9 cellular contexts compared by ENCODE assay signal in genomic region chr9:121485618-121486531, GRCh38. TPM values are rescaled to one million over a fixed set of nuclear protein-coding genes. Genes with fewer than 3 reads are reported as not detected.
A peak's percentile ranks its signal among the peaks of the same experiment; 100 is the strongest.
DNase-seq lines count a peak whose midpoint lies in the region; ATAC-seq and TF ChIP-seq lines count a peak whose summit lies in the region.
"Had no signal": no experiment of that assay in that cellular context is flagged by ENCODE, and none has a peak within 500 bp of the region (broad histone marks: within the 10 kb centered on the region; RNA-seq: fewer than 3 reads in every experiment).

No MANE protein-coding gene starts in this region.

- peaks cover 55% of the 10 kb centered on the region for H3K4me1 Mint-ChIP-seq in CD14-positive monocyte

- ATAC-seq in left cardiac atrium = peak; percentile 60 to 68
- ATAC-seq in GM21576 (IDR thresholded peaks at IDR 0.05; ENCODE audit: unreplicated experiment) = no peak

- H3K4me3 Mint-ChIP-seq in CD14-positive monocyte = peak overlapping the region in 1 of 2 donors; percentile 82

- peaks cover 0 to 3% of the 10 kb centered on the region in 2 donors for H3K36me3 Mint-ChIP-seq in CD14-positive monocyte

- peak; percentile 57 for DNase-seq in CD14-positive monocyte (ENCODE audit: low spot score)
- peak; percentile 47 for DNase-seq in UCSD-AML1 (lab: John Stamatoyannopoulos, UW; ENCODE audit: unreplicated experiment)
- DNase-seq in left cardiac atrium = no peak
- DNase-seq in pons (ENCODE audit: low spot score) = peak; percentile 78
- no peak for DNase-seq in NCI-H2227 (lab: John Stamatoyannopoulos, UW; ENCODE audit: unreplicated experiment)
- DNase-seq in T-helper 2 cell = no peak
- no peak for DNase-seq in activated effector memory CD4-positive, alpha-beta T cell treated with Interleukin-2 at 50 U/mL for 16 hours
- DNase-seq: NCI-H510A had no signal

- H3K9me3 Mint-ChIP-seq in CD14-positive monocyte = no peaks in the 10 kb centered on the region

- peaks cover 0 to 7% (median 0%) of the 10 kb centered on the region in 3 donors for H3K27me3 Mint-ChIP-seq in CD14-positive monocyte (ENCODE audit: low read depth in 3 of 3)

- intact Hi-C loops in CD14-positive monocyte (cut with micrococcal nuclease) (no loop called here), left cardiac atrium (cut with DNase I) (no loop called here)

- H3K27ac Mint-ChIP-seq in CD14-positive monocyte = peak overlapping the region; percentile 91 to 97 (median 94)

- no peak for TF ChIP-seq CTCF in CD14-positive monocyte (IDR thresholded peaks at IDR 0.05)

RNA-seq across cellular contexts. Expression of gene GGTA1, which starts 13.8 kb away (rescaled TPM):
- polyA plus RNA-seq in CD14-positive monocyte = 10 to 100 TPM; 15.4 to 35.6 TPM
- 10 to 100 TPM in 1 of 2 donors, 1 to 10 TPM in 1; 8.3 to 19.3 TPM for total RNA-seq in left cardiac atrium

Comparison
In these comparisons a context has a peak if more than half of its experiments do, and no peak if none do; other contexts are left out.
1. DNase-seq: peak in CD14-positive monocyte (single experiment), UCSD-AML1 (single experiment) and pons (single experiment); none in left cardiac atrium (single experiment), NCI-H2227 (single experiment), T-helper 2 cell (0 of 5) and activated effector memory CD4-positive, alpha-beta T cell treated with Interleukin-2 at 50 U/mL for 16 hours (single experiment).